In genomic region chr9:86802900-86803673, GRCh38 we compare ENCODE assay signal across 28 cellular contexts.
"Had no signal": no experiment of that assay in that cellular context is flagged by ENCODE, and none has a peak within 500 bp of the region (broad histone marks: within the 10 kb centered on the region; RNA-seq: fewer than 3 reads in every experiment).

No MANE protein-coding gene starts in this region.

- H3K27me3 Mint-ChIP-seq: activated CD8-positive, alpha-beta memory T cell treated with anti-CD3 and anti-CD28 coated beads, Interleukin-2, amount 10 ng/mL, durations not matched to agents 7 days and 5 days had no signal

- H3K36me3 Mint-ChIP-seq: activated CD8-positive, alpha-beta memory T cell treated with anti-CD3 and anti-CD28 coated beads, Interleukin-2, amount 10 ng/mL, durations not matched to agents 7 days and 5 days; activated naive CD4-positive, alpha-beta T cell treated with anti-CD3 and anti-CD28 coated beads, Interleukin-2, amount 10 ng/mL, durations not matched to agents 7 days and 5 days; activated naive CD8-positive, alpha-beta T cell; WTC11 had no signal

- H3K4me3 ChIP-seq: SJCRH30, SK-N-MC had no signal

- H3K4me1 Mint-ChIP-seq: activated CD4-positive, alpha-beta memory T cell treated with anti-CD3 and anti-CD28 coated beads, Interleukin-2, amount 10 ng/mL, durations not matched to agents 7 days and 5 days; activated CD8-positive, alpha-beta memory T cell treated with anti-CD3 and anti-CD28 coated beads, Interleukin-2, amount 10 ng/mL, durations not matched to agents 7 days and 5 days; activated naive CD4-positive, alpha-beta T cell treated with anti-CD3 and anti-CD28 coated beads, Interleukin-2, amount 10 ng/mL, durations not matched to agents 7 days and 5 days; activated naive CD8-positive, alpha-beta T cell treated with anti-CD3 and anti-CD28 coated beads, Interleukin-2, amount 50 U/mL, for 24 hours had no signal

- H3K27ac Mint-ChIP-seq: activated CD4-positive, alpha-beta memory T cell treated with anti-CD3 and anti-CD28 coated beads, Interleukin-2, amount 10 ng/mL, durations not matched to agents 7 days and 5 days; activated CD8-positive, alpha-beta memory T cell treated with anti-CD3 and anti-CD28 coated beads, Interleukin-2, amount 10 ng/mL, durations not matched to agents 7 days and 5 days; activated naive CD4-positive, alpha-beta T cell treated with anti-CD3 and anti-CD28 coated beads, Interleukin-2, amount 10 ng/mL, durations not matched to agents 7 days and 5 days; activated naive CD8-positive, alpha-beta T cell; activated naive CD8-positive, alpha-beta T cell treated with anti-CD3 and anti-CD28 coated beads, Interleukin-2, amount 50 U/mL, for 24 hours; T-helper 1 cell treated with Interleukin-12 subunit alpha and Interleukin-12 subunit beta and Interleukin-4 antibody, amounts not matched to agents 30 μg/mL and 1 μg/mL, for 36 hours; T-helper 2 cell treated with Interferon-gamma antibody and Interleukin-4, amounts not matched to agents 5 μg/mL and 100 μg/mL, for 36 hours; WTC11 had no signal

- H3K27ac ChIP-seq: SK-N-MC had no signal

- ATAC-seq: activated CD8-positive, alpha-beta memory T cell treated with anti-CD3 and anti-CD28 coated beads, Interleukin-2, amount 10 ng/mL, durations not matched to agents 7 days and 5 days; activated naive CD8-positive, alpha-beta T cell treated with anti-CD3 and anti-CD28 coated beads, Interleukin-2, amount 50 U/mL, for 24 hours; Panc1; WTC11 had no signal

- DNase-seq: activated CD4-positive, alpha-beta memory T cell treated with anti-CD3 and anti-CD28 coated beads, Interleukin-2, amount 10 ng/mL, durations not matched to agents 7 days and 5 days; activated CD4-positive, alpha-beta T cell treated with anti-CD3 and anti-CD28 coated beads for 4 hours; activated CD4-positive, alpha-beta T cell treated with anti-CD3 and anti-CD28 coated beads, Interleukin-2, amount 50 U/mL, for 1 hour; activated CD4-positive, CD25-positive, alpha-beta regulatory T cell treated with anti-CD3 and anti-CD28 coated beads, Interleukin-2, amount 50 U/mL, for 72 hours; activated CD8-positive, alpha-beta memory T cell treated with anti-CD3 and anti-CD28 coated beads for 24 hours; activated CD8-positive, alpha-beta memory T cell treated with anti-CD3 and anti-CD28 coated beads, Interleukin-2, amount 10 ng/mL, durations not matched to agents 7 days and 5 days; activated CD8-positive, alpha-beta memory T cell treated with anti-CD3 and anti-CD28 coated beads, Interleukin-2, amount 50 U/mL, for 48 hours; activated effector memory CD4-positive, alpha-beta T cell treated with Interleukin-2 at 50 U/mL for 16 hours; activated naive CD4-positive, alpha-beta T cell treated with anti-CD3 and anti-CD28 coated beads, Interleukin-2, amount 10 ng/mL, durations not matched to agents 7 days and 5 days; activated naive CD8-positive, alpha-beta T cell treated with anti-CD3 and anti-CD28 coated beads, Interleukin-2, amount 50 U/mL, for 24 hours; activated T-cell treated with anti-CD3 and anti-CD28 coated beads, Interleukin-2, amount 50 U/mL, for 48 hours; anterior cingulate cortex; Karpas-422; KBM-7; NCI-H1092; NCI-H1436 treated with DMSO at 0.1 percent for 48 hours; NCI-H1694 treated with DMSO at 0.1 percent for 48 hours; NCI-H2029; NCI-H345; NCI-H524 treated with DMSO at 0.1 percent for 48 hours; SHP77; SJCRH30 had no signal

- H3K27me3 ChIP-seq: SJCRH30 had no signal

- H3K4me3 Mint-ChIP-seq: activated CD4-positive, alpha-beta memory T cell treated with anti-CD3 and anti-CD28 coated beads, Interleukin-2, amount 10 ng/mL, durations not matched to agents 7 days and 5 days; activated CD8-positive, alpha-beta memory T cell treated with anti-CD3 and anti-CD28 coated beads, Interleukin-2, amount 10 ng/mL, durations not matched to agents 7 days and 5 days; activated naive CD4-positive, alpha-beta T cell treated with anti-CD3 and anti-CD28 coated beads, Interleukin-2, amount 10 ng/mL, durations not matched to agents 7 days and 5 days; activated naive CD8-positive, alpha-beta T cell; activated naive CD8-positive, alpha-beta T cell treated with anti-CD3 and anti-CD28 coated beads, Interleukin-2, amount 50 U/mL, for 24 hours; T-helper 1 cell treated with Interleukin-12 subunit alpha and Interleukin-12 subunit beta and Interleukin-4 antibody, amounts not matched to agents 30 μg/mL and 1 μg/mL, for 36 hours; T-helper 2 cell treated with Interferon-gamma antibody and Interleukin-4, amounts not matched to agents 5 μg/mL and 100 μg/mL, for 36 hours; WTC11 had no signal

- H3K36me3 ChIP-seq: SJCRH30 had no signal

- H3K9me3 ChIP-seq: SJCRH30 had no signal
